16 cellular contexts compared by ENCODE assay signal in genomic region chr13:66933994-66934393, GRCh38.
DNase-seq lines count a peak whose midpoint lies in the region; ATAC-seq, FAIRE-seq and TF ChIP-seq lines count a peak whose summit lies in the region.
"Had no signal": no experiment of that assay in that cellular context is flagged by ENCODE, and none has a peak within 500 bp of the region (broad histone marks: within the 10 kb centered on the region; RNA-seq: fewer than 3 reads in every experiment).

No MANE protein-coding gene starts in this region.

- H3K4me1 ChIP-seq in GM23248 (ENCODE audit: insufficient read depth), result no peaks in the 10 kb centered on the region
- no peaks in the 10 kb centered on the region for H3K4me1 ChIP-seq in PC-9 (replicated peaks; ENCODE audit: insufficient read depth)
- H3K4me1 ChIP-seq: stomach had no signal

- H3K4me2 ChIP-seq in GM23248 (ENCODE audit: unreplicated experiment) (no peak overlapping the region), PC-9 (no peak overlapping the region)

- no peak overlapping the region for H3K9ac ChIP-seq in GM23248

- CTCF ChIA-PET in PC-9 (lab: Charles Lee), result interaction anchor here (0.6 to 0.7 kb wide), 2 partner anchors 313 to 1060 kb away, joined by 3 to 5 read pairs; no protein-coding TSS in a partner anchor

- BruUV-seq in PC-9 (replicated peaks; lab: Mats Ljungman, UMichigan), result no TSS peak

- no peak for ATAC-seq in left colon
- ATAC-seq in GM18870 (IDR thresholded peaks at IDR 0.05; ENCODE audit: unreplicated experiment), result no peak

- H3K9me2 ChIP-seq in GM23248 (ENCODE audit: insufficient read depth) (no peaks in the 10 kb centered on the region), PC-9 (ENCODE audit: insufficient read depth) (no peaks in the 10 kb centered on the region)

- H2AFZ ChIP-seq in GM23248 (no peak overlapping the region), PC-9 (peak overlapping the region; percentile 67)

- H3F3A ChIP-seq in GM23248 (ENCODE audit: insufficient read depth), result no peaks in the 10 kb centered on the region
- H3F3A ChIP-seq in PC-9 (ENCODE audit: insufficient read depth, low read depth), result no peaks in the 10 kb centered on the region

- DNase-seq in GM23248 (peak; percentile 2), PC-9 (peak in 1 of 2 experiments; percentile 28), epithelial cell of esophagus (ENCODE audit: low read depth) (peak; percentile 97), renal cortical epithelial cell (ENCODE audit: low read depth) (peak; percentile 97), frontal cortex (ENCODE audit: low spot score in 2 of 2) (no peak), left colon (no peak), iPS-NIHi11 (ENCODE audit: low spot score) (no peak)
- DNase-seq: activated CD4-positive, CD25-positive, alpha-beta regulatory T cell treated with anti-CD3 and anti-CD28 coated beads, Interleukin-2, amount 50 U/mL, for 72 hours; activated T-cell treated with anti-CD3 and anti-CD28 coated beads, Interleukin-2, amount 50 U/mL, for 1 hour; aorta; CD8-positive, alpha-beta memory T cell; NCI-H1436; NCI-H774; stomach had no signal

- no peaks in the 10 kb centered on the region for H3K9me3 ChIP-seq in GM23248 (ENCODE audit: low read depth)
- H3K9me3 ChIP-seq in PC-9 (ENCODE audit: insufficient read depth, low read depth), result no peaks in the 10 kb centered on the region
- H3K9me3 ChIP-seq: stomach had no signal

- H3K79me2 ChIP-seq in GM23248 (ENCODE audit: insufficient read depth) (no peaks in the 10 kb centered on the region), PC-9 (ENCODE audit: low read depth) (no peaks in the 10 kb centered on the region)

- H3K36me3 ChIP-seq in GM23248 (ENCODE audit: low read depth), result no peaks in the 10 kb centered on the region
- no peaks in the 10 kb centered on the region for H3K36me3 ChIP-seq in PC-9 (ENCODE audit: low read depth)
- H3K36me3 ChIP-seq: stomach had no signal

- no peak for TF ChIP-seq CTCF in PC-9 (conservative IDR thresholded peaks at IDR 0.05)
- no peak for TF ChIP-seq CTCF in epithelial cell of esophagus (IDR thresholded peaks at IDR 0.05; ENCODE audit: insufficient read depth, low read depth, low read length, missing control alignments)

- 65 to 66% methylated on average over 7 of the region's 7 CpGs for WGBS in GM23248 (ENCODE audit: low coverage in 1 of 2, low lambda C conversion rate in 2 of 2, missing lambda C conversion rate in 2 of 2), 2 experiments

- intact Hi-C loops in PC-9 (cut with micrococcal nuclease; ENCODE audit: unreplicated experiment) (no loop called here), left colon (cut with DNase I, micrococcal nuclease) (no loop called here)

- FAIRE-seq in frontal cortex (lab: Jason Lieb, UNC), result no peak
- FAIRE-seq: endometrium had no signal

- in situ Hi-C loops in GM23248 (cut with MboI), result no loop called here

- H4K20me1 ChIP-seq in GM23248 (ENCODE audit: insufficient read depth), result no peaks in the 10 kb centered on the region
- no peaks in the 10 kb centered on the region; the same call in 1 of the 2 replicates for H4K20me1 ChIP-seq in PC-9 (ENCODE audit: insufficient read depth)

- no peaks in the 10 kb centered on the region for H3K27me3 ChIP-seq in GM23248 (replicated peaks; ENCODE audit: insufficient read depth)
- H3K27me3 ChIP-seq in PC-9 (ENCODE audit: insufficient read depth, low read depth), result no peaks in the 10 kb centered on the region
- H3K27me3 ChIP-seq: stomach had no signal

- POLR2A ChIA-PET in PC-9 (lab: Charles Lee; ENCODE audit: unreplicated experiment), result no interaction called here

- H3K27ac ChIP-seq in GM23248 (no peak overlapping the region), PC-9 (no peak overlapping the region)
- H3K27ac ChIP-seq: stomach had no signal

- no peak overlapping the region for H3K4me3 ChIP-seq in GM23248
- H3K4me3 ChIP-seq in PC-9, result no peak overlapping the region
- H3K4me3 ChIP-seq in epithelial cell of esophagus (ENCODE audit: low read length), result no peak overlapping the region
- H3K4me3 ChIP-seq: stomach had no signal

Comparison
In these comparisons a context has a peak if more than half of its experiments do, and no peak if none do; other contexts are left out.
1. DNase-seq: peak in GM23248 (single experiment), epithelial cell of esophagus (single experiment) and renal cortical epithelial cell (single experiment); none in frontal cortex (0 of 2), left colon (0 of 2) and iPS-NIHi11 (single experiment).